ENCODE assay signal across 27 cellular contexts in the genomic region with DNA sequence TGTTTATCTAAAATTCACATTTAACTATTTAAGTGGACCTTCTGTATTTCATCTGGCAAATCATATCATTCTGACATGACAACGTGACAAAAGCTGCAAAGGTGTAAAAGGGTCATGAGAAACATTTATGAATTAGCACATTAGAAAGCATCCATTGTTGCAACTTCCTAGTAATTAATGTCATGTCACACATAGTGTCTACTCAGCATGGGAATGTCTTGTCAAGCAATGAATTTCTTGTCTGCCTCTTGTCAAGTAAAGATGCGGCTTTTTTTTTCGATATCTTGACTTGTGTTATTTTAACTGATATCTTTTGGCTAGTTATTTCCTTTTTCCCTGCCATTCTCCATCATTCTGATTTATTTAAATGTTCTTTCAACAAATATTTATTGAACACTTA.
"Had no signal": no experiment of that assay in that cellular context is flagged by ENCODE, and none has a peak within 500 bp of the region (broad histone marks: within the 10 kb centered on the region; RNA-seq: fewer than 3 reads in every experiment).

No MANE protein-coding gene starts in this region.

- H3K36me3 ChIP-seq: colonic mucosa, esophagus muscularis mucosa, esophagus squamous epithelium, gastrocnemius medialis, gastroesophageal sphincter, heart left ventricle, heart right ventricle had no signal

- H3K27ac ChIP-seq: colonic mucosa, coronary artery, dorsolateral prefrontal cortex, epithelial cell of prostate, esophagus muscularis mucosa, esophagus squamous epithelium, foreskin keratinocyte, gastrocnemius medialis, gastroesophageal sphincter, heart left ventricle, heart right ventricle had no signal

- H3K27me3 ChIP-seq: colonic mucosa, esophagus muscularis mucosa, esophagus squamous epithelium, foreskin keratinocyte, gastrocnemius medialis, gastroesophageal sphincter, heart left ventricle, heart right ventricle had no signal

- H3K9me3 ChIP-seq: colonic mucosa, esophagus muscularis mucosa, esophagus squamous epithelium, gastrocnemius medialis, gastroesophageal sphincter, heart left ventricle, heart right ventricle had no signal

- H3K4me1 ChIP-seq: colonic mucosa, esophagus muscularis mucosa, esophagus squamous epithelium, foreskin keratinocyte, gastrocnemius medialis, gastroesophageal sphincter, heart left ventricle, heart right ventricle had no signal

- H3K4me3 ChIP-seq: colonic mucosa, coronary artery, dorsolateral prefrontal cortex, esophagus muscularis mucosa, esophagus squamous epithelium, gastrocnemius medialis, gastroesophageal sphincter, heart left ventricle, heart right ventricle had no signal

- FAIRE-seq: endometrium, endothelial cell of umbilical vein, frontal cortex had no signal

- ATAC-seq: effector memory CD8-positive, alpha-beta T cell; esophagus mucosa; foreskin keratinocyte; gastrocnemius medialis; gastroesophageal sphincter; heart left ventricle; heart right ventricle had no signal

- DNase-seq: colonic mucosa; cortex of kidney; dermis blood vessel endothelial cell; dorsolateral prefrontal cortex; effector CD4-positive, alpha-beta T cell; effector CD8-positive, alpha-beta T cell; effector memory CD4-positive, alpha-beta T cell; effector memory CD8-positive, alpha-beta T cell; endodermal cell; erythroblast; esophagus squamous epithelium; foreskin fibroblast; foreskin keratinocyte; foreskin melanocyte; gastrocnemius medialis; glutamatergic neuron; head of caudate nucleus; heart left ventricle; heart right ventricle had no signal
